Comparison of ENCODE assay signal across 1 cellular context in the genomic region with DNA sequence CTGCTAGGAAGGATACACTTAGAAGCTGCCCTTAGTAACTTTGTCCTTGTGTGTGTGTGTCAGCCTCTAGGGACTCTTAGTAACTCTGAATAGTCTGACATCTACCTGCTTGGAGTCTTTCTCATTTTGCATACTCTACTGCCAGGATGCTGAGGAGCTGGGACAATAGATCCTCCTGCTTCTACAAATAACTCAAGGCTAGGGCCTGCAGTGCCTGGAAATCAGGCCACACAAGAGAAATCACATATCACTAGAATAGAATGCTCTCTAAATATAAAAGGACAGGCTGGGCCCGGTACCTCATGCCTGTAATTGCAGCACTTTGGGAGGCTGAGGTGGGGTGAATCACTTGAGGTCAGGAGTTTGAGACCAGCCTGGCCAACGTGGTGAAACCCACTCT.
TF ChIP-seq lines count a peak whose summit lies in the region.

No MANE protein-coding gene starts in this region.

TF ChIP-seq in GM23338, 12 proteins besides CTCF, POLR2A, EP300 and RAD21:
- TF ChIP-seq, protein P1, sequence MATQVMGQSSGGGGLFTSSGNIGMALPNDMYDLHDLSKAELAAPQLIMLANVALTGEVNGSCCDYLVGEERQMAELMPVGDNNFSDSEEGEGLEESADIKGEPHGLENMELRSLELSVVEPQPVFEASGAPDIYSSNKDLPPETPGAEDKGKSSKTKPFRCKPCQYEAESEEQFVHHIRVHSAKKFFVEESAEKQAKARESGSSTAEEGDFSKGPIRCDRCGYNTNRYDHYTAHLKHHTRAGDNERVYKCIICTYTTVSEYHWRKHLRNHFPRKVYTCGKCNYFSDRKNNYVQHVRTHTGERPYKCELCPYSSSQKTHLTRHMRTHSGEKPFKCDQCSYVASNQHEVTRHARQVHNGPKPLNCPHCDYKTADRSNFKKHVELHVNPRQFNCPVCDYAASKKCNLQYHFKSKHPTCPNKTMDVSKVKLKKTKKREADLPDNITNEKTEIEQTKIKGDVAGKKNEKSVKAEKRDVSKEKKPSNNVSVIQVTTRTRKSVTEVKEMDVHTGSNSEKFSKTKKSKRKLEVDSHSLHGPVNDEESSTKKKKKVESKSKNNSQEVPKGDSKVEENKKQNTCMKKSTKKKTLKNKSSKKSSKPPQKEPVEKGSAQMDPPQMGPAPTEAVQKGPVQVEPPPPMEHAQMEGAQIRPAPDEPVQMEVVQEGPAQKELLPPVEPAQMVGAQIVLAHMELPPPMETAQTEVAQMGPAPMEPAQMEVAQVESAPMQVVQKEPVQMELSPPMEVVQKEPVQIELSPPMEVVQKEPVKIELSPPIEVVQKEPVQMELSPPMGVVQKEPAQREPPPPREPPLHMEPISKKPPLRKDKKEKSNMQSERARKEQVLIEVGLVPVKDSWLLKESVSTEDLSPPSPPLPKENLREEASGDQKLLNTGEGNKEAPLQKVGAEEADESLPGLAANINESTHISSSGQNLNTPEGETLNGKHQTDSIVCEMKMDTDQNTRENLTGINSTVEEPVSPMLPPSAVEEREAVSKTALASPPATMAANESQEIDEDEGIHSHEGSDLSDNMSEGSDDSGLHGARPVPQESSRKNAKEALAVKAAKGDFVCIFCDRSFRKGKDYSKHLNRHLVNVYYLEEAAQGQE (IDR thresholded peaks at IDR 0.05; ENCODE audit: unreplicated experiment): no peak
- TF ChIP-seq, protein P2, sequence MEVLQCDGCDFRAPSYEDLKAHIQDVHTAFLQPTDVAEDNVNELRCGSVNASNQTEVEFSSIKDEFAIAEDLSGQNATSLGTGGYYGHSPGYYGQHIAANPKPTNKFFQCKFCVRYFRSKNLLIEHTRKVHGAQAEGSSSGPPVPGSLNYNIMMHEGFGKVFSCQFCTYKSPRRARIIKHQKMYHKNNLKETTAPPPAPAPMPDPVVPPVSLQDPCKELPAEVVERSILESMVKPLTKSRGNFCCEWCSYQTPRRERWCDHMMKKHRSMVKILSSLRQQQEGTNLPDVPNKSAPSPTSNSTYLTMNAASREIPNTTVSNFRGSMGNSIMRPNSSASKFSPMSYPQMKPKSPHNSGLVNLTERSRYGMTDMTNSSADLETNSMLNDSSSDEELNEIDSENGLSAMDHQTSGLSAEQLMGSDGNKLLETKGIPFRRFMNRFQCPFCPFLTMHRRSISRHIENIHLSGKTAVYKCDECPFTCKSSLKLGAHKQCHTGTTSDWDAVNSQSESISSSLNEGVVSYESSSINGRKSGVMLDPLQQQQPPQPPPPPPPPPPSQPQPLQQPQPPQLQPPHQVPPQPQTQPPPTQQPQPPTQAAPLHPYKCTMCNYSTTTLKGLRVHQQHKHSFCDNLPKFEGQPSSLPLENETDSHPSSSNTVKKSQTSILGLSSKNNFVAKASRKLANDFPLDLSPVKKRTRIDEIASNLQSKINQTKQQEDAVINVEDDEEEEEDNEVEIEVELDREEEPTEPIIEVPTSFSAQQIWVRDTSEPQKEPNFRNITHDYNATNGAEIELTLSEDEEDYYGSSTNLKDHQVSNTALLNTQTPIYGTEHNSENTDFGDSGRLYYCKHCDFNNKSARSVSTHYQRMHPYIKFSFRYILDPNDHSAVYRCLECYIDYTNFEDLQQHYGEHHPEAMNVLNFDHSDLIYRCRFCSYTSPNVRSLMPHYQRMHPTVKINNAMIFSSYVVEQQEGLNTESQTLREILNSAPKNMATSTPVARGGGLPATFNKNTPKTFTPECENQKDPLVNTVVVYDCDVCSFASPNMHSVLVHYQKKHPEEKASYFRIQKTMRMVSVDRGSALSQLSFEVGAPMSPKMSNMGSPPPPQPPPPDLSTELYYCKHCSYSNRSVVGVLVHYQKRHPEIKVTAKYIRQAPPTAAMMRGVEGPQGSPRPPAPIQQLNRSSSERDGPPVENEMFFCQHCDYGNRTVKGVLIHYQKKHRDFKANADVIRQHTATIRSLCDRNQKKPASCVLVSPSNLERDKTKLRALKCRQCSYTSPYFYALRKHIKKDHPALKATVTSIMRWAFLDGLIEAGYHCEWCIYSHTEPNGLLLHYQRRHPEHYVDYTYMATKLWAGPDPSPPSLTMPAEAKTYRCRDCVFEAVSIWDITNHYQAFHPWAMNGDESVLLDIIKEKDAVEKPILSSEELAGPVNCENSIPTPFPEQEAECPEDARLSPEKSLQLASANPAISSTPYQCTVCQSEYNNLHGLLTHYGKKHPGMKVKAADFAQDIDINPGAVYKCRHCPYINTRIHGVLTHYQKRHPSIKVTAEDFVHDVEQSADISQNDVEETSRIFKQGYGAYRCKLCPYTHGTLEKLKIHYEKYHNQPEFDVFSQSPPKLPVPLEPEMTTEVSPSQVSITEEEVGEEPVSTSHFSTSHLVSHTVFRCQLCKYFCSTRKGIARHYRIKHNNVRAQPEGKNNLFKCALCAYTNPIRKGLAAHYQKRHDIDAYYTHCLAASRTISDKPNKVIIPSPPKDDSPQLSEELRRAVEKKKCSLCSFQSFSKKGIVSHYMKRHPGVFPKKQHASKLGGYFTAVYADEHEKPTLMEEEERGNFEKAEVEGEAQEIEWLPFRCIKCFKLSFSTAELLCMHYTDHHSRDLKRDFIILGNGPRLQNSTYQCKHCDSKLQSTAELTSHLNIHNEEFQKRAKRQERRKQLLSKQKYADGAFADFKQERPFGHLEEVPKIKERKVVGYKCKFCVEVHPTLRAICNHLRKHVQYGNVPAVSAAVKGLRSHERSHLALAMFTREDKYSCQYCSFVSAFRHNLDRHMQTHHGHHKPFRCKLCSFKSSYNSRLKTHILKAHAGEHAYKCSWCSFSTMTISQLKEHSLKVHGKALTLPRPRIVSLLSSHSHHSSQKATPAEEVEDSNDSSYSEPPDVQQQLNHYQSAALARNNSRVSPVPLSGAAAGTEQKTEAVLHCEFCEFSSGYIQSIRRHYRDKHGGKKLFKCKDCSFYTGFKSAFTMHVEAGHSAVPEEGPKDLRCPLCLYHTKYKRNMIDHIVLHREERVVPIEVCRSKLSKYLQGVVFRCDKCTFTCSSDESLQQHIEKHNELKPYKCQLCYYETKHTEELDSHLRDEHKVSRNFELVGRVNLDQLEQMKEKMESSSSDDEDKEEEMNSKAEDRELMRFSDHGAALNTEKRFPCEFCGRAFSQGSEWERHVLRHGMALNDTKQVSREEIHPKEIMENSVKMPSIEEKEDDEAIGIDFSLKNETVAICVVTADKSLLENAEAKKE (CRISPR knock-in tag; IDR thresholded peaks at IDR 0.05): 0 out of 2 replicates have a peak, but pooled peaks have one; percentile 26
